In genomic region chr5:115514220-115514619, GRCh38 we compare ENCODE assay signal across 28 cellular contexts.
"Had no signal": no experiment of that assay in that cellular context is flagged by ENCODE, and none has a peak within 500 bp of the region (broad histone marks: within the 10 kb centered on the region; RNA-seq: fewer than 3 reads in every experiment).

No MANE protein-coding gene starts in this region.

- H3K4me1 ChIP-seq: colonic mucosa, esophagus muscularis mucosa, gastrocnemius medialis, parathyroid adenoma, right atrium auricular region, suprapubic skin, transverse colon, upper lobe of right lung, uterus had no signal

- H3K4me1 Mint-ChIP-seq: memory B cell; natural killer cell; stimulated activated naive CD8-positive, alpha-beta T cell treated with anti-CD3 and anti-CD28 coated beads, Interleukin-15, amount 100 ng/mL, for 72 hours had no signal

- H3K79me2 ChIP-seq: hepatocyte, parathyroid adenoma had no signal

- H3K36me3 Mint-ChIP-seq: natural killer cell had no signal

- H3K9me3 ChIP-seq: colonic mucosa, esophagus muscularis mucosa, gastrocnemius medialis, heart left ventricle, right atrium auricular region, suprapubic skin, transverse colon, upper lobe of right lung, uterus had no signal

- FAIRE-seq: endothelial cell of umbilical vein, kidney had no signal

- H3K4me2 ChIP-seq: hepatocyte, smooth muscle cell had no signal

- H3K36me3 ChIP-seq: colonic mucosa, gastrocnemius medialis, right atrium auricular region, suprapubic skin, transverse colon, upper lobe of right lung, uterus had no signal

- H3K27me3 ChIP-seq: colonic mucosa, esophagus muscularis mucosa, gastrocnemius medialis, heart left ventricle, hepatocyte, right atrium auricular region, suprapubic skin, transverse colon, upper lobe of right lung, uterus had no signal

- ATAC-seq: gastrocnemius medialis; heart left ventricle; left lobe of liver; natural killer cell; sciatic nerve; stimulated activated naive CD8-positive, alpha-beta T cell treated with anti-CD3 and anti-CD28 coated beads, Interleukin-15, amount 100 ng/mL, for 72 hours; upper lobe of right lung had no signal

- H3K4me3 Mint-ChIP-seq: dendritic cell treated with granulocyte-macrophage colony-stimulating factor and Interleukin-4, amounts not matched to agents 40 ng/mL and 50 ng/mL, for 4 days; memory B cell; natural killer cell; stimulated activated naive CD8-positive, alpha-beta T cell treated with anti-CD3 and anti-CD28 coated beads, Interleukin-15, amount 100 ng/mL, for 72 hours had no signal

- H3K27me3 Mint-ChIP-seq: memory B cell; progenitor cell of endocrine pancreas; stimulated activated naive CD8-positive, alpha-beta T cell treated with anti-CD3 and anti-CD28 coated beads, Interleukin-15, amount 100 ng/mL, for 72 hours had no signal

- H3K27ac ChIP-seq: colonic mucosa, esophagus muscularis mucosa, gastrocnemius medialis, heart left ventricle, hepatocyte, parathyroid adenoma, right atrium auricular region, suprapubic skin, transverse colon, upper lobe of right lung, uterus had no signal

- H3K9me3 Mint-ChIP-seq: memory B cell, natural killer cell had no signal

- H3K27ac Mint-ChIP-seq: dendritic cell treated with granulocyte-macrophage colony-stimulating factor and Interleukin-4, amounts not matched to agents 40 ng/mL and 50 ng/mL, for 4 days; memory B cell; natural killer cell; progenitor cell of endocrine pancreas; stimulated activated naive CD8-positive, alpha-beta T cell treated with anti-CD3 and anti-CD28 coated beads, Interleukin-15, amount 100 ng/mL, for 72 hours had no signal

- DNase-seq: colonic mucosa; effector memory CD4-positive, alpha-beta T cell; gastrocnemius medialis; heart left ventricle; kidney; natural killer cell; stimulated activated CD4-positive, alpha-beta T cell treated with anti-CD3 and anti-CD28 coated beads, Interleukin-12 subunit alpha, Interleukin-12 subunit beta, amount 100 ng/mL, for 4 hours; stimulated activated CD4-positive, alpha-beta T cell treated with anti-CD3 and anti-CD28 coated beads, Interleukin-1b, Interleukin-23, amount 100 ng/mL, for 48 hours; stimulated activated CD4-positive, alpha-beta T cell treated with anti-CD3 and anti-CD28 coated beads, Interleukin-4, amount 100 ng/mL, for 1 hour; stimulated activated CD8-positive, alpha-beta memory T cell treated with anti-CD3 and anti-CD28 coated beads, Interleukin-4, amount 100 ng/mL, for 48 hours; stimulated activated naive CD4-positive, alpha-beta T cell; stimulated activated naive CD8-positive, alpha-beta T cell treated with anti-CD3 and anti-CD28 coated beads, Interleukin-15, amount 100 ng/mL, for 72 hours; transverse colon; upper lobe of right lung; uterus had no signal

- H3K4me3 ChIP-seq: colonic mucosa, esophagus muscularis mucosa, gastrocnemius medialis, heart left ventricle, hepatocyte, lung, right atrium auricular region, smooth muscle cell, suprapubic skin, transverse colon, upper lobe of right lung, uterus had no signal

- H2AFZ ChIP-seq: hepatocyte, parathyroid adenoma had no signal

- H3K9ac ChIP-seq: parathyroid adenoma had no signal
